ENCODE assay signal across 8 cellular contexts in genomic region chr17:4365103-4365627, GRCh38. TPM values are rescaled to one million over a fixed set of nuclear protein-coding genes. Genes with fewer than 3 reads are reported as not detected.
DNase-seq lines count a peak whose midpoint lies in the region; ATAC-seq, FAIRE-seq and TF ChIP-seq lines count a peak whose summit lies in the region.

No MANE protein-coding gene starts in this region.

- H3K27me3 Mint-ChIP-seq in T-helper 17 cell (no peaks in the 10 kb centered on the region), progenitor cell of endocrine pancreas (no peaks in the 10 kb centered on the region)

- intact Hi-C loops in left ventricle myocardium superior (cut with micrococcal nuclease) = no loop called here
- intact Hi-C loops in upper lobe of right lung (cut with DNase I) = no loop called here

- peak overlapping the region; percentile 99 for H3K4me3 ChIP-seq in upper lobe of right lung

- H3K9me3 ChIP-seq in T-helper 17 cell (ENCODE audit: control insufficient read depth, low read length, poor library complexity, severe bottlenecking) = no peaks in the 10 kb centered on the region
- no peaks in the 10 kb centered on the region for H3K9me3 ChIP-seq in upper lobe of right lung

- no peak for TF ChIP-seq CTCF in progenitor cell of endocrine pancreas (IDR thresholded peaks at IDR 0.05; ENCODE audit: unreplicated experiment)
- TF ChIP-seq CTCF in upper lobe of right lung (IDR thresholded peaks at IDR 0.05) = no peak

- H3K4me3 Mint-ChIP-seq in T-helper 17 cell = peak overlapping the region; percentile 97
- peak overlapping the region; percentile 94 for H3K4me3 Mint-ChIP-seq in progenitor cell of endocrine pancreas (ENCODE audit: low read depth)

- peaks cover 18% of the 10 kb centered on the region for H3K4me1 Mint-ChIP-seq in T-helper 17 cell
- H3K4me1 Mint-ChIP-seq in progenitor cell of endocrine pancreas (ENCODE audit: low read depth) = peaks cover 16% of the 10 kb centered on the region

- peak; percentile 95 for FAIRE-seq in GM12891 (lab: Jason Lieb, UNC)

- no peaks in the 10 kb centered on the region for H3K9me3 Mint-ChIP-seq in progenitor cell of endocrine pancreas (ENCODE audit: low read depth)

- H3K27ac ChIP-seq in angular gyrus (ENCODE audit: low read depth, low read length) (peak overlapping the region; percentile 82), upper lobe of right lung (peak overlapping the region; percentile 95)

- no peaks in the 10 kb centered on the region for H3K27me3 ChIP-seq in upper lobe of right lung

- TF ChIP-seq POLR2A in GM12891 (IDR thresholded peaks at IDR 0.05; ENCODE audit: low read depth, low read length) = no peak

- peaks cover 7% of the 10 kb centered on the region for H3K36me3 ChIP-seq in upper lobe of right lung

- peaks cover 22% of the 10 kb centered on the region for H3K4me1 ChIP-seq in upper lobe of right lung

- H3K36me3 Mint-ChIP-seq in T-helper 17 cell (ENCODE audit: low read depth) = peaks cover 2% of the 10 kb centered on the region
- H3K36me3 Mint-ChIP-seq in progenitor cell of endocrine pancreas (ENCODE audit: insufficient read depth) = peaks cover 7% of the 10 kb centered on the region

- H3K27ac Mint-ChIP-seq in T-helper 17 cell (peak overlapping the region; percentile 92), progenitor cell of endocrine pancreas (peak overlapping the region; percentile 97)

- DNase-seq in GM12891 (ENCODE audit: insufficient read length, low spot score) (peak; percentile 80), NCI-H1694 treated with DMSO at 0.1 percent for 48 hours (lab: John Stamatoyannopoulos, UW) (peak; percentile 82), T-helper 17 cell (peak; percentile 71 to 80 (median 75)), left ventricle myocardium superior (peak; percentile 95), progenitor cell of endocrine pancreas (ENCODE audit: low spot score, unreplicated experiment) (peak; percentile 70), upper lobe of right lung (peak; percentile 95)

- ATAC-seq in HG02884 (IDR thresholded peaks at IDR 0.05; ENCODE audit: unreplicated experiment) = peak; percentile 49
- ATAC-seq in T-helper 17 cell = peak; percentile 61
- ATAC-seq in left ventricle myocardium superior = peak; percentile 75
- peak; percentile 80 for ATAC-seq in upper lobe of right lung

TF ChIP-seq in GM12891, 5 proteins besides CTCF, POLR2A, EP300 and RAD21:
- no peak for TF ChIP-seq SPI1 (IDR thresholded peaks at IDR 0.05; ENCODE audit: low read depth, low read length)
- peak; percentile 54; the same call in 1 of the 2 replicates for TF ChIP-seq POLR2AphosphoS5 (IDR thresholded peaks at IDR 0.05; ENCODE audit: low read depth, low read length)

RNA-seq across cellular contexts. Expression of gene UBE2G1, which starts 1.3 kb away (rescaled TPM):
- 48.9 TPM for polyA plus RNA-seq in GM12891 (2012; ENCODE audit: low read depth, missing spikeins)
- total RNA-seq in T-helper 17 cell (10 to 100 TPM; 64.6 to 72.7 TPM), left ventricle myocardium superior (105 TPM), progenitor cell of endocrine pancreas (82.6 and 87.8 TPM in 2 replicates), upper lobe of right lung (38.4 TPM)

Comparison
In these comparisons a context has a peak if more than half of its experiments do, and no peak if none do; other contexts are left out.
1. Peak in every context shown above with its lines: DNase-seq, ATAC-seq, H3K4me3 ChIP-seq and H3K27ac ChIP-seq.